In the genomic region with DNA sequence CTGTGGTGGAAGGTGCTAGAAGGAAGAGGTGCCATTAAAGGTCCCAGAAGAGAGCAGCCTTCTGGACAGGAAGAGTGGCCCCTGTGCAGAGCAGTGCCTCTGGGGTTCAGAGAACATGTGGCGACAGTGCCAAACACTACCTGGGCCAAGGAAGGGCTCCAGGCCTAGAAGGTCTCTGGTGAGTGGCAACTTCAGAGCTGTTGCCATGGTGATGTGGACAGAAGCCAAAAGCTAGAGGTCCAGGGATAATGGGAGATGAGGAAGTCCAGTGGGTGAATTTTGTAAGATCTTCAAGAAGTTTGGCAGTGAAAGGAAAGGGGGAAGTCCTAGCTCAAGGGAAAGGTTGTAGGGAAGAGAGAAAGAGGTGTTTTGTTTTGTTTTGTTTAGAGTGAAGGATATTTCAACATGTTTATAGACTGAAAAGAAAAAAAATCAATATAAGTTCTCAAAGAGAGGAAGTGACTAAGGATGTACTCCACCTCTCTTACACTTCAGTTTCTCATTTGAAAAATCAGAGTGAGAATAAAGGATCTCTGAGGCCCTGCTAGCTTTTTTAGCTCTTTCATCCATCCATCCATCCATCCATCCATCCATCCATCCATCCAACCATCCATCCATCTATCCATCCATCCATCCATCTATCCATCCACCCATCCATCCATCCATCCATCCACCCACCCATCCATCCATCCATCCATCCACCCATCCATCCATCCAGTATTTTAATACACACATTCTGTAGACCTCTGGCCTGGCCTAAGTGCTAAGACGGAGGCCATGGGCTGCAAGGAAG, we compare ENCODE assay signal across 9 cellular contexts.
A peak's percentile ranks its signal among the peaks of the same experiment; 100 is the strongest.
DNase-seq lines count a peak whose midpoint lies in the region; ATAC-seq and TF ChIP-seq lines count a peak whose summit lies in the region.
"Had no signal": no experiment of that assay in that cellular context is flagged by ENCODE, and none has a peak within 500 bp of the region (broad histone marks: within the 10 kb centered on the region; RNA-seq: fewer than 3 reads in every experiment).

No MANE protein-coding gene starts in this region.

- no peaks in the 10 kb centered on the region for H3K9me3 Mint-ChIP-seq in activated T-helper 2 cell treated with anti-CD3 and anti-CD28 coated beads, Interferon-gamma antibody, Interleukin-2, Interleukin-4, amounts not matched to agents 10 μg/mL and 5 μg/mL and 100 μg/mL, durations not matched to agents 14 hours and 24 hours and 36 hours
- no peaks in the 10 kb centered on the region for H3K9me3 Mint-ChIP-seq in memory B cell
- H3K9me3 Mint-ChIP-seq: activated naive CD4-positive, alpha-beta T cell treated with anti-CD3 and anti-CD28 coated beads, Interleukin-2, amount 50 U/mL, for 24 hours had no signal

- H3K9me3 ChIP-seq in Karpas-422 (ENCODE audit: low read length) = no peaks in the 10 kb centered on the region
- H3K9me3 ChIP-seq in hepatocyte (ENCODE audit: low read depth) = no peaks in the 10 kb centered on the region
- no peaks in the 10 kb centered on the region for H3K9me3 ChIP-seq in psoas muscle

- intact Hi-C loops in activated T-helper 2 cell treated with anti-CD3 and anti-CD28 coated beads, Interferon-gamma antibody, Interleukin-2, Interleukin-4, amounts not matched to agents 10 μg/mL and 5 μg/mL and 100 μg/mL, durations not matched to agents 14 hours and 24 hours and 36 hours (cut with micrococcal nuclease) = loop anchor here (10.0 kb wide), 1 partner anchor 196 kb away; no protein-coding TSS in a partner anchor
- intact Hi-C loops in psoas muscle (cut with DNase I) = no loop called here

- H3K79me2 ChIP-seq in Karpas-422 (ENCODE audit: low read length) (no peaks in the 10 kb centered on the region), hepatocyte (no peaks in the 10 kb centered on the region)

- no peaks in the 10 kb centered on the region for H4K20me1 ChIP-seq in Karpas-422 (ENCODE audit: insufficient read depth, low read depth, low read length)
- no peaks in the 10 kb centered on the region for H4K20me1 ChIP-seq in hepatocyte (ENCODE audit: insufficient read depth, poor library complexity, severe bottlenecking)

- H3K9me2 ChIP-seq in Karpas-422 (replicated peaks; ENCODE audit: insufficient read depth, low read length) (no peaks in the 10 kb centered on the region), hepatocyte (replicated peaks; ENCODE audit: insufficient read depth) (no peaks in the 10 kb centered on the region)

- no peak overlapping the region for H2AFZ ChIP-seq in Karpas-422 (ENCODE audit: low read length)
- H2AFZ ChIP-seq in hepatocyte = no peak overlapping the region

- H3K4me3 Mint-ChIP-seq in activated T-helper 2 cell treated with anti-CD3 and anti-CD28 coated beads, Interferon-gamma antibody, Interleukin-2, Interleukin-4, amounts not matched to agents 10 μg/mL and 5 μg/mL and 100 μg/mL, durations not matched to agents 14 hours and 24 hours and 36 hours (ENCODE audit: low read depth) = no peak overlapping the region
- H3K4me3 Mint-ChIP-seq in memory B cell = no peak overlapping the region
- H3K4me3 Mint-ChIP-seq: activated naive CD4-positive, alpha-beta T cell treated with anti-CD3 and anti-CD28 coated beads, Interleukin-2, amount 50 U/mL, for 24 hours had no signal

- H3K27me3 ChIP-seq in Karpas-422 (ENCODE audit: low read length) = no peaks in the 10 kb centered on the region
- H3K27me3 ChIP-seq in hepatocyte = no peaks in the 10 kb centered on the region
- no peaks in the 10 kb centered on the region for H3K27me3 ChIP-seq in psoas muscle (ENCODE audit: insufficient read depth in 3 of 3, low read length in 2 of 3)

- peaks cover 61% of the 10 kb centered on the region for H3K4me1 Mint-ChIP-seq in activated T-helper 2 cell treated with anti-CD3 and anti-CD28 coated beads, Interferon-gamma antibody, Interleukin-2, Interleukin-4, amounts not matched to agents 10 μg/mL and 5 μg/mL and 100 μg/mL, durations not matched to agents 14 hours and 24 hours and 36 hours (ENCODE audit: low read depth)
- peaks cover 22% of the 10 kb centered on the region for H3K4me1 Mint-ChIP-seq in memory B cell

- H3K27me3 Mint-ChIP-seq in activated T-helper 2 cell treated with anti-CD3 and anti-CD28 coated beads, Interferon-gamma antibody, Interleukin-2, Interleukin-4, amounts not matched to agents 10 μg/mL and 5 μg/mL and 100 μg/mL, durations not matched to agents 14 hours and 24 hours and 36 hours (ENCODE audit: low read depth) = no peaks in the 10 kb centered on the region
- peaks cover 19% of the 10 kb centered on the region for H3K27me3 Mint-ChIP-seq in memory B cell
- H3K27me3 Mint-ChIP-seq: activated naive CD4-positive, alpha-beta T cell treated with anti-CD3 and anti-CD28 coated beads, Interleukin-2, amount 50 U/mL, for 24 hours had no signal

- ATAC-seq in memory B cell (ENCODE audit: low read depth) (peak; percentile 32), psoas muscle (no peak)

- no peaks in the 10 kb centered on the region for H3K36me3 ChIP-seq in Karpas-422 (ENCODE audit: insufficient read depth, low read length)
- H3K36me3 ChIP-seq in hepatocyte (replicated peaks; ENCODE audit: insufficient read depth, low read depth) = no peaks in the 10 kb centered on the region
- no peaks in the 10 kb centered on the region for H3K36me3 ChIP-seq in psoas muscle (ENCODE audit: insufficient read depth in 1 of 2, low read depth in 1 of 2)

- H3K9ac ChIP-seq in Karpas-422 (ENCODE audit: low read length) = peak overlapping the region; percentile 34

- H3K4me3 ChIP-seq in Karpas-422 (ENCODE audit: low read length) = no peak overlapping the region
- H3K4me3 ChIP-seq in hepatocyte = no peak overlapping the region
- H3K4me3 ChIP-seq in psoas muscle = no peak overlapping the region

- DNase-seq in DMS53 treated with DMSO at 0.1 percent for 48 hours (lab: John Stamatoyannopoulos, UW; ENCODE audit: unreplicated experiment) (peak; percentile 44), Karpas-422 (peak; percentile 55), memory B cell (ENCODE audit: low spot score in 2 of 2) (no peak), hepatocyte (ENCODE audit: low spot score) (no peak), SHP77 treated with DMSO at 0.1 percent for 48 hours (lab: John Stamatoyannopoulos, UW) (no peak), psoas muscle (no peak)
- no peak for DNase-seq in activated T-helper 2 cell treated with anti-CD3 and anti-CD28 coated beads, Interferon-gamma antibody, Interleukin-2, Interleukin-4, amounts not matched to agents 10 μg/mL and 5 μg/mL and 100 μg/mL, durations not matched to agents 14 hours and 24 hours and 36 hours (ENCODE audit: low spot score)
- DNase-seq: NCI-H2171 had no signal

- H3K4me1 ChIP-seq in Karpas-422 (ENCODE audit: low read length) = peaks cover 64% of the 10 kb centered on the region
- H3K4me1 ChIP-seq in hepatocyte (ENCODE audit: insufficient read depth) = peaks cover 7% of the 10 kb centered on the region
- H3K4me1 ChIP-seq in psoas muscle = no peaks in the 10 kb centered on the region

- peak overlapping the region; percentile 82 for H3K27ac Mint-ChIP-seq in activated T-helper 2 cell treated with anti-CD3 and anti-CD28 coated beads, Interferon-gamma antibody, Interleukin-2, Interleukin-4, amounts not matched to agents 10 μg/mL and 5 μg/mL and 100 μg/mL, durations not matched to agents 14 hours and 24 hours and 36 hours
- H3K27ac Mint-ChIP-seq in memory B cell = peak overlapping the region; percentile 43
- H3K27ac Mint-ChIP-seq: activated naive CD4-positive, alpha-beta T cell treated with anti-CD3 and anti-CD28 coated beads, Interleukin-2, amount 50 U/mL, for 24 hours had no signal

- H3K27ac ChIP-seq in Karpas-422 (ENCODE audit: low read length) (peak overlapping the region; percentile 55; the same call in 1 of the 2 replicates), hepatocyte (no peak overlapping the region), psoas muscle (no peak overlapping the region)

- no peak overlapping the region for H3K4me2 ChIP-seq in Karpas-422 (ENCODE audit: low read depth, low read length, poor library complexity, severe bottlenecking)
- no peak overlapping the region for H3K4me2 ChIP-seq in hepatocyte

- no peaks in the 10 kb centered on the region for H3K36me3 Mint-ChIP-seq in activated T-helper 2 cell treated with anti-CD3 and anti-CD28 coated beads, Interferon-gamma antibody, Interleukin-2, Interleukin-4, amounts not matched to agents 10 μg/mL and 5 μg/mL and 100 μg/mL, durations not matched to agents 14 hours and 24 hours and 36 hours (ENCODE audit: low read depth)
- H3K36me3 Mint-ChIP-seq in memory B cell = no peaks in the 10 kb centered on the region
- H3K36me3 Mint-ChIP-seq: activated naive CD4-positive, alpha-beta T cell treated with anti-CD3 and anti-CD28 coated beads, Interleukin-2, amount 50 U/mL, for 24 hours had no signal

- TF ChIP-seq CTCF in hepatocyte (IDR thresholded peaks at IDR 0.05; ENCODE audit: poor library complexity) = no peak
- TF ChIP-seq CTCF in psoas muscle (IDR thresholded peaks at IDR 0.05) = no peak

- WGBS in hepatocyte (ENCODE audit: low lambda C conversion rate, missing lambda C conversion rate) = 89% methylated on average over 2 of the region's 2 CpGs
- WGBS in psoas muscle, 3 donors = 92 to 100% (median 95%) methylated on average over 2 of the region's 2 CpGs

Comparison
In these comparisons a context has a peak if more than half of its experiments do, and no peak if none do; other contexts are left out.
1. DNase-seq: peak in DMS53 treated with DMSO at 0.1 percent for 48 hours (single experiment) and Karpas-422 (single experiment); none in activated T-helper 2 cell treated with anti-CD3 and anti-CD28 coated beads, Interferon-gamma antibody, Interleukin-2, Interleukin-4, amounts not matched to agents 10 μg/mL and 5 μg/mL and 100 μg/mL, durations not matched to agents 14 hours and 24 hours and 36 hours (single experiment), memory B cell (0 of 2), hepatocyte (single experiment), SHP77 treated with DMSO at 0.1 percent for 48 hours (single experiment) and psoas muscle (0 of 2).